Comparison of ENCODE assay signal across 2 cellular contexts in genomic region chr21:44315691-44316208, GRCh38.
TF ChIP-seq lines count a peak whose summit lies in the region.

No MANE protein-coding gene starts in this region.

TF ChIP-seq in GM23338, 12 proteins besides CTCF, POLR2A, EP300 and RAD21 (continued from another document):
- TF ChIP-seq REST (IDR thresholded peaks at IDR 0.05; ENCODE audit: unreplicated experiment) (no peak), ZNF462 (CRISPR knock-in tag; IDR thresholded peaks at IDR 0.05) (no peak), POLR2AphosphoS5 (IDR thresholded peaks at IDR 0.05; ENCODE audit: low read depth) (no peak), STAT1 (IDR thresholded peaks at IDR 0.05; ENCODE audit: unreplicated experiment) (no peak), EZH2phosphoT487 (IDR thresholded peaks at IDR 0.05; ENCODE audit: unreplicated experiment) (no peak), EZH2 (IDR thresholded peaks at IDR 0.05; ENCODE audit: low read depth, unreplicated experiment) (no peak), ZNF114 (CRISPR knock-in tag; IDR thresholded peaks at IDR 0.05) (no peak), NANOG (IDR thresholded peaks at IDR 0.05; ENCODE audit: borderline replicate concordance) (no peak), CREB1 (CRISPR knock-in tag; IDR thresholded peaks at IDR 0.05; ENCODE audit: low read depth) (no peak), JUNB (IDR thresholded peaks at IDR 0.05; ENCODE audit: unreplicated experiment) (no peak), ETS1 (IDR thresholded peaks at IDR 0.05) (no peak)

TF ChIP-seq in HCT116, 20 proteins besides CTCF, POLR2A, EP300 and RAD21 (continued from another document):
- TF ChIP-seq REST (IDR thresholded peaks at IDR 0.05; ENCODE audit: low read depth) = no peak
- TF ChIP-seq ZBTB33 (IDR thresholded peaks at IDR 0.05; ENCODE audit: extremely low read depth, insufficient replicate concordance, low read length) = no peak
